Comparison of ENCODE assay signal across 8 cellular contexts in the genomic region with DNA sequence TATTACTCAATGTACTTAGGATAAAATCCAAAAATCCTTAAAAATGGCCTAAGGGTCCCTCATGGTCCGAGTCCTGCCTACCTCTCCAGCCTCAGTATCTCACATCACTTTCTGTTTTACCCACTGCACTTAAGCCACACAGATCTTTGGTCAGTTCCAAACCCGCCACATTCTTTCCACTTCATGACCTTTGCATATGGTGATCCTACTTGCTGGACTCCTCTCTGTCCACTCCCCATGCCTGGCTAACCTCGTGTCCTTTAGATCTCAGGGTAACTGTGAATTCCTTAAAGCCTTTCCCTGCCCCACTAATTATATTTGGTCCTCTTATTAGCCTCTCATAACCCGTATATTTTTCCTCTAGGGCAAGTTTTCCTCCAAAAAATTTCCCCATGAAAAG. TPM values are rescaled to one million over a fixed set of nuclear protein-coding genes. Genes with fewer than 3 reads are reported as not detected.
DNase-seq lines count a peak whose midpoint lies in the region; ATAC-seq and TF ChIP-seq lines count a peak whose summit lies in the region.
"Had no signal": no experiment of that assay in that cellular context is flagged by ENCODE, and none has a peak within 500 bp of the region (broad histone marks: within the 10 kb centered on the region; RNA-seq: fewer than 3 reads in every experiment).

No MANE protein-coding gene starts in this region.

- intact Hi-C loops in Panc1 (cut with micrococcal nuclease; ENCODE audit: unreplicated experiment) (no loop called here), esophagus muscularis mucosa (cut with DNase I) (loop anchor here (5.0 to 10.0 kb wide), 2 partner anchors 80 to 122 kb away; a partner anchor contains a TSS)

- peak overlapping the region; percentile 99 for H3K27ac ChIP-seq in Panc1 (ENCODE audit: low read length)
- peak overlapping the region in 1 of 4 donors; percentile 91 for H3K27ac ChIP-seq in esophagus muscularis mucosa (replicated peaks in 1 of 4)

- ATAC-seq in Panc1, result no peak
- ATAC-seq in HG02798 (IDR thresholded peaks at IDR 0.05; ENCODE audit: poor library complexity, unreplicated experiment), result no peak
- no peak for ATAC-seq in HG02759 (IDR thresholded peaks at IDR 0.05; ENCODE audit: unreplicated experiment)

- CTCF ChIA-PET in Panc1 (lab: Charles Lee), result no interaction called here

- H3K4me3 ChIP-seq in GM12875 (ENCODE audit: low read depth, low read length) (peak overlapping the region; percentile 65), Panc1 (ENCODE audit: low read depth in 2 of 2, low read length in 2 of 2) (peak overlapping the region; percentile 97 to 100), esophagus muscularis mucosa (peak overlapping the region in 3 of 4 donors; percentile 82 to 90 (median 86)), skeletal muscle cell (ENCODE audit: low read depth, low read length) (peak overlapping the region; percentile 99)

- H3K4me1 ChIP-seq in Panc1 (ENCODE audit: control insufficient read depth, insufficient read depth, low read length) (peaks cover 17% of the 10 kb centered on the region), esophagus muscularis mucosa (peaks cover 25 to 46% (median 34%) of the 10 kb centered on the region in 4 donors)

- H3K36me3 ChIP-seq in Panc1 (ENCODE audit: control insufficient read depth, insufficient read depth, low read length) (peaks cover 15% of the 10 kb centered on the region), esophagus muscularis mucosa (peaks cover 0 to 44% (median 37%) of the 10 kb centered on the region in 4 donors)

- H3K9me3 ChIP-seq in Panc1 (ENCODE audit: control insufficient read depth, insufficient read depth, low read depth, low read length), result no peaks in the 10 kb centered on the region
- no peaks in the 10 kb centered on the region for H3K9me3 ChIP-seq in esophagus muscularis mucosa

- 66% methylated on average over 4 of the region's 4 CpGs for WGBS in esophagus muscularis mucosa

- in situ Hi-C loops in Panc1 (cut with HindIII; ENCODE audit: low pct_unique_long_range_greater_than_20kb, low sequenced_read_pairs) (no loop called here), G401 (cut with HindIII; ENCODE audit: low sequenced_read_pairs) (no loop called here)

- no peak for DNase-seq in Panc1 (ENCODE audit: low read depth, low spot score)
- DNase-seq in esophagus muscularis mucosa (ENCODE audit: extremely low spot score), result no peak
- no peak for DNase-seq in skeletal muscle cell (ENCODE audit: low read depth)
- DNase-seq in G401 (ENCODE audit: low spot score), result no peak
- DNase-seq: activated CD4-positive, CD25-positive, alpha-beta regulatory T cell treated with anti-CD3 and anti-CD28 coated beads, Interleukin-2, amount 50 U/mL, for 72 hours had no signal

- H3K27me3 ChIP-seq in Panc1 (ENCODE audit: control insufficient read depth, insufficient read depth, low read length), result no peaks in the 10 kb centered on the region
- no peaks in the 10 kb centered on the region for H3K27me3 ChIP-seq in esophagus muscularis mucosa

- no peak for TF ChIP-seq CTCF in GM12875 (IDR thresholded peaks at IDR 0.05; ENCODE audit: borderline replicate concordance, insufficient read depth, low read depth, low read length)
- TF ChIP-seq CTCF in Panc1 (IDR thresholded peaks at IDR 0.05), result no peak
- TF ChIP-seq CTCF in esophagus muscularis mucosa (IDR thresholded peaks at IDR 0.05), result no peak

- TSS peak; percentile 81 for BruUV-seq in Panc1 (replicated peaks; lab: Mats Ljungman, UMichigan)

- TF ChIP-seq POLR2A in esophagus muscularis mucosa (IDR thresholded peaks at IDR 0.05; ENCODE audit: low read depth), result no peak

- POLR2A ChIA-PET in Panc1 (lab: Charles Lee), result no interaction called here

- TF ChIP-seq EP300 in esophagus muscularis mucosa (IDR thresholded peaks at IDR 0.05), result no peak

RNA-seq across cellular contexts. Expression of a gene that starts 1.2 kb away (rescaled TPM):
- total RNA-seq in Panc1 (2021; ENCODE audit: unreplicated experiment) (46.3 TPM), esophagus muscularis mucosa (10 to 100 TPM; 18.4 to 22.7 (median 19.0) TPM)
- polyA plus RNA-seq in Panc1 (2012; ENCODE audit: insufficient read length), result 30.6 TPM
- 38.5 and 61.9 TPM in 2 replicates for total RNA-seq in G401 (2014; rRNA removed; shearing (Covaris generic))
